ENCODE assay signal across 8 cellular contexts in genomic region chr1:171485375-171486047, GRCh38. TPM values are rescaled to one million over a fixed set of nuclear protein-coding genes. Genes with fewer than 3 reads are reported as not detected.
DNase-seq lines count a peak whose midpoint lies in the region; TF ChIP-seq lines count a peak whose summit lies in the region.

TSS of gene PRRC2C (plus strand) at chr1:171485530. CDS start at chr1:171512089, 26,559 bp downstream.

- peaks cover 33 to 50% (median 44%) of the 10 kb centered on the region in 4 donors for H3K4me1 ChIP-seq in stomach

- no peak for TF ChIP-seq EP300 in stomach (IDR thresholded peaks at IDR 0.05)

- TF ChIP-seq CTCF in fibroblast of the aortic adventitia (IDR thresholded peaks at IDR 0.05; ENCODE audit: insufficient read depth, low read length) (peak; percentile 79), nephron progenitor cell (IDR thresholded peaks at IDR 0.05) (no peak), stomach (IDR thresholded peaks at IDR 0.05) (peak in 4 of 7 experiments; percentile 67 to 94 (median 76))

- H3K27me3 ChIP-seq in stomach = no peaks in the 10 kb centered on the region

- peak within 1 kb of the TSS; percentile 96 for H3K4me3 Mint-ChIP-seq in nephron progenitor cell

- H3K36me3 ChIP-seq in stomach = peaks cover 0 to 7% (median 0%) of the 10 kb centered on the region in 4 donors

- DNase-seq in ELF-1 (ENCODE audit: low read depth, low spot score) (peak; percentile 98), H4 (ENCODE audit: low spot score) (peak; percentile 97), LoVo (ENCODE audit: low spot score) (peak; percentile 96), SHP77 (lab: John Stamatoyannopoulos, UW) (peak; percentile 94 to 97), fibroblast of the aortic adventitia (ENCODE audit: low read depth) (peak; percentile 99), nephron progenitor cell (peak; percentile 89), stomach (peak; percentile 99)
- peak; percentile 98 for DNase-seq in activated effector memory CD4-positive, alpha-beta T cell treated with anti-CD3 and anti-CD28 coated beads, Interleukin-2, amount 50 U/mL, for 16 hours

- peak within 1 kb of the TSS; percentile 94 to 100 (median 99) for H3K27ac ChIP-seq in stomach

- H3K9me3 ChIP-seq in stomach = no peaks in the 10 kb centered on the region

- H3K27me3 Mint-ChIP-seq in nephron progenitor cell (ENCODE audit: low read depth, poor library complexity) = no peaks in the 10 kb centered on the region

- H3K9me3 Mint-ChIP-seq in nephron progenitor cell = no peaks in the 10 kb centered on the region

- 0 to 1% (median 0%) methylated on average over 20 to 50 of the region's 50 CpGs for WGBS in stomach, 5 donors

- peaks cover 16% of the 10 kb centered on the region for H3K36me3 Mint-ChIP-seq in nephron progenitor cell (ENCODE audit: low read depth)

- peak within 1 kb of the TSS; percentile 100 for H3K27ac Mint-ChIP-seq in nephron progenitor cell

- H3K4me3 ChIP-seq in fibroblast of the aortic adventitia (ENCODE audit: low read depth, low read length) (peak within 1 kb of the TSS; percentile 93), stomach (peak within 1 kb of the TSS; percentile 59 to 97 (median 68))

- intact Hi-C loops in stomach (cut with DNase I; ENCODE audit: low total_unique reads) = no loop called here

- H3K4me1 Mint-ChIP-seq in nephron progenitor cell = peaks cover 51% of the 10 kb centered on the region

- peak in 1 of 4 donors; percentile 25 for TF ChIP-seq POLR2A in stomach (IDR thresholded peaks at IDR 0.05)

RNA-seq across cellular contexts. Expression of gene PRRC2C, which starts in this region (rescaled TPM):
- total RNA-seq in H4 (2014; rRNA removed; shearing (Covaris generic)) = 32.5 and 37.8 TPM in 2 replicates
- total RNA-seq in fibroblast of the aortic adventitia (ENCODE audit: low replicate concordance) (39.4 and 79.3 TPM in 2 replicates), stomach (10 to 100 TPM; 44.9 to 99.3 (median 90.5) TPM)
- 100 to 1,000 TPM in 1 of 3 donors, 10 to 100 TPM in 2; 19.0 to 404 (median 35.9) TPM for polyA plus RNA-seq in stomach

Comparison
In these comparisons a context has a peak if more than half of its experiments do, and no peak if none do; other contexts are left out.
1. Peak in every context shown above with its lines: DNase-seq, H3K4me3 ChIP-seq and H3K27ac ChIP-seq.